17 cellular contexts compared by ENCODE assay signal in genomic region chr12:52362118-52362726, GRCh38. TPM values are rescaled to one million over a fixed set of nuclear protein-coding genes. Genes with fewer than 3 reads are reported as not detected.
DNase-seq lines count a peak whose midpoint lies in the region; ATAC-seq, FAIRE-seq and TF ChIP-seq lines count a peak whose summit lies in the region.
"Had no signal": no experiment of that assay in that cellular context is flagged by ENCODE, and none has a peak within 500 bp of the region (broad histone marks: within the 10 kb centered on the region; RNA-seq: fewer than 3 reads in every experiment).

No MANE protein-coding gene starts in this region.

- no peak overlapping the region for H3K4me3 Mint-ChIP-seq in endodermal cell
- H3K4me3 Mint-ChIP-seq: CD4-positive, alpha-beta T cell; dendritic cell treated with granulocyte-macrophage colony-stimulating factor and Interleukin-4, amounts not matched to agents 40 ng/mL and 50 ng/mL, for 4 days had no signal

- no peak for FAIRE-seq in HepG2 (lab: Jason Lieb, UNC)

- POLR2A ChIA-PET in HepG2 (lab: Yijun Ruan, JAX): no interaction called here

- H3K27me3 ChIP-seq in HepG2 (ENCODE audit: control insufficient read depth in 1 of 2, insufficient read depth in 2 of 2, low read length in 2 of 2) (peaks cover 4 to 27% of the 10 kb centered on the region in 2 experiments; a peak in 4 of 5 replicates), right lobe of liver (no peaks in the 10 kb centered on the region), endodermal cell (ENCODE audit: control insufficient read depth, insufficient read depth, low read length, poor library complexity, severe bottlenecking) (peaks cover 1% of the 10 kb centered on the region)

- H3K36me3 ChIP-seq in HepG2 (replicated peaks in 1 of 2; ENCODE audit: control insufficient read depth in 1 of 2, insufficient read depth in 2 of 2, low read length in 2 of 2): no peaks in the 10 kb centered on the region
- no peaks in the 10 kb centered on the region for H3K36me3 ChIP-seq in right lobe of liver
- no peaks in the 10 kb centered on the region for H3K36me3 ChIP-seq in endodermal cell (ENCODE audit: control insufficient read depth, insufficient read depth, low read length)
- H3K36me3 ChIP-seq: heart right ventricle, prostate gland had no signal

- ATAC-seq in HepG2 (peak; percentile 24; the same call in 1 of the 3 replicates), right lobe of liver (no peak), GM18870 (IDR thresholded peaks at IDR 0.05; ENCODE audit: unreplicated experiment) (no peak)
- ATAC-seq: activated CD4-positive, CD25-positive, alpha-beta regulatory T cell treated with anti-CD3 and anti-CD28 coated beads, Interleukin-2, amount 50 U/mL, for 24 hours; heart right ventricle had no signal

- H3K4me1 Mint-ChIP-seq in endodermal cell: no peaks in the 10 kb centered on the region

- no peak for DNase-seq in HepG2 (ENCODE audit: low spot score)
- no peak for DNase-seq in right lobe of liver
- DNase-seq in NB4 (ENCODE audit: low read depth): peak; percentile 13
- DNase-seq in endodermal cell: peak; percentile 87
- DNase-seq in stimulated activated CD8-positive, alpha-beta memory T cell treated with anti-CD3 and anti-CD28 coated beads, Interleukin-4, amount 100 ng/mL, for 48 hours: peak; percentile 36
- DNase-seq in NCI-H2196 treated with DMSO at 0.1 percent for 48 hours (lab: John Stamatoyannopoulos, UW; ENCODE audit: unreplicated experiment): no peak
- DNase-seq in AG20443 (ENCODE audit: low spot score): no peak
- DNase-seq: heart right ventricle, IMR-90, SHP77 treated with DMSO at 0.1 percent for 48 hours had no signal

- H3K9ac ChIP-seq in HepG2 (ENCODE audit: insufficient read depth, low read depth, low read length) (no peak overlapping the region), endodermal cell (ENCODE audit: extremely low read depth, low read length, poor library complexity, severe bottlenecking) (no peak overlapping the region)

- BruUV-seq in HepG2 (replicated peaks; lab: Mats Ljungman, UMichigan): no TSS peak

- CTCF ChIA-PET in HepG2 (lab: Yijun Ruan, JAX; ENCODE audit: low intra/inter-chr PET ratio, low total read pairs): no interaction called here

- no peak overlapping the region for H2AFZ ChIP-seq in HepG2 (ENCODE audit: low read length)

- TF ChIP-seq CTCF in HepG2 (CRISPR knock-in tag; IDR thresholded peaks at IDR 0.05): 0 out of 2 replicates have a peak, but pooled peaks have one; percentile 20
- peak in 1 of 4 donors; percentile 12 for TF ChIP-seq CTCF in right lobe of liver (IDR thresholded peaks at IDR 0.05)
- peak; percentile 66 for TF ChIP-seq CTCF in NB4 (IDR thresholded peaks at IDR 0.05; ENCODE audit: low read depth, low read length)
- peak; percentile 76 for TF ChIP-seq CTCF in endodermal cell (conservative IDR thresholded peaks at IDR 0.05)

- no peaks in the 10 kb centered on the region for H3K9me3 Mint-ChIP-seq in endodermal cell
- H3K9me3 Mint-ChIP-seq: CD4-positive, alpha-beta T cell; dendritic cell treated with granulocyte-macrophage colony-stimulating factor and Interleukin-4, amounts not matched to agents 40 ng/mL and 50 ng/mL, for 4 days had no signal

- H3K4me2 ChIP-seq in HepG2 (ENCODE audit: low read depth, low read length): no peak overlapping the region

- TF ChIP-seq EP300 in HepG2 (IDR thresholded peaks at IDR 0.05; ENCODE audit: low read depth in 2 of 2, low read length in 2 of 2) (no peak), HepG2 (CRISPR knock-in tag; IDR thresholded peaks at IDR 0.05; ENCODE audit: borderline replicate concordance) (no peak)

- H4K20me1 ChIP-seq in HepG2 (ENCODE audit: insufficient read depth, low read length): no peaks in the 10 kb centered on the region

- in situ Hi-C loops in HepG2 (cut with HindIII; ENCODE audit: extremely low pct_ligation_motif_present, low pct_unique_long_range_greater_than_20kb): no loop called here

- H3K4me1 ChIP-seq in HepG2 (ENCODE audit: insufficient read depth, low read length) (peaks cover 5% of the 10 kb centered on the region; the same call in 1 of the 2 replicates), right lobe of liver (peaks cover 0 to 8% (median 0%) of the 10 kb centered on the region in 4 donors), endodermal cell (ENCODE audit: control insufficient read depth, insufficient read depth, low read length) (no peaks in the 10 kb centered on the region)
- H3K4me1 ChIP-seq: heart right ventricle, prostate gland had no signal

- no peaks in the 10 kb centered on the region for H3K9me3 ChIP-seq in HepG2 (ENCODE audit: low read length)
- H3K9me3 ChIP-seq in right lobe of liver: no peaks in the 10 kb centered on the region
- no peaks in the 10 kb centered on the region for H3K9me3 ChIP-seq in endodermal cell (ENCODE audit: control insufficient read depth, low read length)
- H3K9me3 ChIP-seq: heart right ventricle, prostate gland had no signal

- H3K79me2 ChIP-seq in HepG2 (ENCODE audit: insufficient read depth, low read length): no peaks in the 10 kb centered on the region

- TF ChIP-seq RAD21 in HepG2 (CRISPR knock-in tag; IDR thresholded peaks at IDR 0.05): no peak

- WGBS in HepG2 (ENCODE audit: low lambda C conversion rate): 4% methylated on average over 5 of the region's 11 CpGs
- WGBS in right lobe of liver (ENCODE audit: insufficient coverage, low coverage, low lambda C conversion rate, missing lambda C conversion rate): 73% methylated on average over 2 of the region's 11 CpGs
- 86 to 87% methylated on average over 10 to 11 of the region's 11 CpGs for WGBS in endodermal cell (ENCODE audit: insufficient coverage in 1 of 2, insufficient read length in 1 of 2), 2 experiments

- intact Hi-C loops in HepG2 (cut with micrococcal nuclease; ENCODE audit: unreplicated experiment) (no loop called here), right lobe of liver (cut with DNase I) (loop anchor here in 1 of 2 donors (10.0 kb wide), 1 partner anchor 513 kb away; no protein-coding TSS in a partner anchor)

- H3K36me3 Mint-ChIP-seq in endodermal cell (ENCODE audit: low read depth): no peaks in the 10 kb centered on the region

- H3K27ac ChIP-seq in HepG2 (ENCODE audit: extremely low read length, insufficient read depth, low read length) (no peak overlapping the region), right lobe of liver (no peak overlapping the region), endodermal cell (ENCODE audit: low read depth, low read length) (no peak overlapping the region)
- H3K27ac ChIP-seq: heart right ventricle, prostate gland had no signal

- TF ChIP-seq POLR2A in HepG2 (IDR thresholded peaks at IDR 0.05; ENCODE audit: insufficient read depth in 1 of 2, low read depth in 2 of 2, low read length in 2 of 2): no peak
- no peak for TF ChIP-seq POLR2A in right lobe of liver (IDR thresholded peaks at IDR 0.05)
- no peak for TF ChIP-seq POLR2A in NB4 (IDR thresholded peaks at IDR 0.05; ENCODE audit: extremely low read depth, insufficient read length)

- peaks cover 8% of the 10 kb centered on the region for H3K27me3 Mint-ChIP-seq in endodermal cell (ENCODE audit: insufficient read depth)
- H3K27me3 Mint-ChIP-seq: CD4-positive, alpha-beta T cell had no signal

- H3K27ac Mint-ChIP-seq in endodermal cell: no peak overlapping the region
- H3K27ac Mint-ChIP-seq: CD4-positive, alpha-beta T cell; dendritic cell treated with granulocyte-macrophage colony-stimulating factor and Interleukin-4, amounts not matched to agents 40 ng/mL and 50 ng/mL, for 4 days had no signal

- no peak overlapping the region for H3K4me3 ChIP-seq in HepG2 (replicated peaks in 1 of 3; ENCODE audit: insufficient read depth in 1 of 3, low read depth in 2 of 3, low read length in 3 of 3)
- no peak overlapping the region for H3K4me3 ChIP-seq in right lobe of liver
- no peak overlapping the region for H3K4me3 ChIP-seq in NB4 (ENCODE audit: low read depth, low read length)
- no peak overlapping the region for H3K4me3 ChIP-seq in endodermal cell (ENCODE audit: low read length)
- H3K4me3 ChIP-seq: heart right ventricle, prostate gland had no signal

RNA-seq across cellular contexts. Expression of gene KRT85, which starts 5.1 kb away (rescaled TPM):
- total RNA-seq in HepG2 (2016; rRNA removed; fragmentation: Illumina TruSeq; extraction: Trizol) (not detected in 2 replicates), right lobe of liver (not detected), endodermal cell (not detected)
- total RNA-seq in HepG2 (2016; cell fraction: cytosol; rRNA removed; fragmentation: Illumina TruSeq; extraction: Trizol; ENCODE audit: low read depth): not detected in 2 replicates
- total RNA-seq in HepG2 (2016; cell fraction: insoluble cytoplasmic fraction; rRNA removed; fragmentation: Illumina TruSeq; extraction: Trizol): not detected in 2 replicates
- total RNA-seq in HepG2 (2016; cell fraction: membrane; rRNA removed; fragmentation: Illumina TruSeq; extraction: Trizol): not detected in 2 replicates
- total RNA-seq in HepG2 (2016; cell fraction: nucleus; rRNA removed; fragmentation: Illumina TruSeq; extraction: Trizol): not detected in 2 replicates
- polyA plus RNA-seq in HepG2 (2011; rRNA removed): not detected in 2 replicates
- polyA plus RNA-seq in HepG2 (2011; cell fraction: cytosol; rRNA removed): not detected in 2 replicates
- polyA plus RNA-seq in HepG2 (2011; cell fraction: nucleus; rRNA removed): not detected in 2 replicates
- not detected in 2 replicates for polyA plus RNA-seq in HepG2 (2012)
- not detected in 2 replicates for polyA plus RNA-seq in HepG2 (2016; cell fraction: cytosol; fragmentation: Illumina TruSeq; extraction: Trizol; ENCODE audit: low read depth)
- not detected in 2 replicates for polyA plus RNA-seq in HepG2 (2016; cell fraction: insoluble cytoplasmic fraction; fragmentation: Illumina TruSeq; extraction: Trizol; ENCODE audit: low read depth)
- polyA plus RNA-seq in HepG2 (2016; cell fraction: membrane; fragmentation: Illumina TruSeq; extraction: Trizol; ENCODE audit: low read depth): not detected in 2 replicates
- not detected in 2 replicates for polyA plus RNA-seq in HepG2 (2016; cell fraction: nucleus; fragmentation: Illumina TruSeq; extraction: Trizol; ENCODE audit: insufficient read depth, low read depth)
- not detected in 2 replicates for polyA minus RNA-seq in HepG2 (2011; rRNA and poly(A)+ RNA removed; ENCODE audit: low replicate concordance)
- not detected in 2 replicates for polyA minus RNA-seq in HepG2 (2011; cell fraction: cytosol; rRNA and poly(A)+ RNA removed)
- not detected in 2 replicates for polyA minus RNA-seq in HepG2 (2011; cell fraction: nucleus; rRNA and poly(A)+ RNA removed)
- polyA plus RNA-seq in endodermal cell (2013, experiment 1 of 2): not detected
- not detected for polyA plus RNA-seq in endodermal cell (2013, experiment 2 of 2)
- total RNA-seq: CD4-positive, alpha-beta T cell; heart right ventricle; IMR-90; lung microvascular endothelial cell; prostate gland; temporal lobe had no signal
- polyA plus RNA-seq: heart right ventricle, IMR-90 had no signal

RNA-seq across cellular contexts. Expression of gene KRT84, which starts 23.2 kb away (rescaled TPM):
- not detected in 2 replicates for total RNA-seq in HepG2 (2016; rRNA removed; fragmentation: Illumina TruSeq; extraction: Trizol)
- not detected in 2 replicates for total RNA-seq in HepG2 (2016; cell fraction: cytosol; rRNA removed; fragmentation: Illumina TruSeq; extraction: Trizol; ENCODE audit: low read depth)
- total RNA-seq in HepG2 (2016; cell fraction: insoluble cytoplasmic fraction; rRNA removed; fragmentation: Illumina TruSeq; extraction: Trizol): not detected in 2 replicates
- total RNA-seq in HepG2 (2016; cell fraction: membrane; rRNA removed; fragmentation: Illumina TruSeq; extraction: Trizol): not detected in 2 replicates
- not detected in 2 replicates for total RNA-seq in HepG2 (2016; cell fraction: nucleus; rRNA removed; fragmentation: Illumina TruSeq; extraction: Trizol)
- not detected in 2 replicates for polyA plus RNA-seq in HepG2 (2011; rRNA removed)
- not detected in 2 replicates for polyA plus RNA-seq in HepG2 (2011; cell fraction: cytosol; rRNA removed)
- polyA plus RNA-seq in HepG2 (2011; cell fraction: nucleus; rRNA removed): not detected in 2 replicates
- not detected in 2 replicates for polyA plus RNA-seq in HepG2 (2012)
- polyA plus RNA-seq in HepG2 (2016; cell fraction: cytosol; fragmentation: Illumina TruSeq; extraction: Trizol; ENCODE audit: low read depth): not detected in 2 replicates
- polyA plus RNA-seq in HepG2 (2016; cell fraction: insoluble cytoplasmic fraction; fragmentation: Illumina TruSeq; extraction: Trizol; ENCODE audit: low read depth): not detected in 2 replicates
- not detected in 2 replicates for polyA plus RNA-seq in HepG2 (2016; cell fraction: membrane; fragmentation: Illumina TruSeq; extraction: Trizol; ENCODE audit: low read depth)
- not detected in 2 replicates for polyA plus RNA-seq in HepG2 (2016; cell fraction: nucleus; fragmentation: Illumina TruSeq; extraction: Trizol; ENCODE audit: insufficient read depth, low read depth)
- not detected in 2 replicates for polyA minus RNA-seq in HepG2 (2011; rRNA and poly(A)+ RNA removed; ENCODE audit: low replicate concordance)
- not detected in 2 replicates for polyA minus RNA-seq in HepG2 (2011; cell fraction: cytosol; rRNA and poly(A)+ RNA removed)
- not detected in 2 replicates for polyA minus RNA-seq in HepG2 (2011; cell fraction: nucleus; rRNA and poly(A)+ RNA removed)
- not detected for total RNA-seq in right lobe of liver
- total RNA-seq in endodermal cell: not detected
- not detected for polyA plus RNA-seq in endodermal cell (2013, experiment 1 of 2)
- not detected for polyA plus RNA-seq in endodermal cell (2013, experiment 2 of 2)
- total RNA-seq: CD4-positive, alpha-beta T cell; heart right ventricle; IMR-90; lung microvascular endothelial cell; prostate gland; temporal lobe had no signal
- polyA plus RNA-seq: heart right ventricle, IMR-90 had no signal

RNA-seq across cellular contexts. Expression of gene KRT83, which starts 41.0 kb away (rescaled TPM):
- not detected in 2 replicates for total RNA-seq in HepG2 (2016; rRNA removed; fragmentation: Illumina TruSeq; extraction: Trizol)
- not detected in 2 replicates for total RNA-seq in HepG2 (2016; cell fraction: cytosol; rRNA removed; fragmentation: Illumina TruSeq; extraction: Trizol; ENCODE audit: low read depth)
- not detected in 2 replicates for total RNA-seq in HepG2 (2016; cell fraction: insoluble cytoplasmic fraction; rRNA removed; fragmentation: Illumina TruSeq; extraction: Trizol)
- not detected in 2 replicates for total RNA-seq in HepG2 (2016; cell fraction: membrane; rRNA removed; fragmentation: Illumina TruSeq; extraction: Trizol)
- not detected in 2 replicates for total RNA-seq in HepG2 (2016; cell fraction: nucleus; rRNA removed; fragmentation: Illumina TruSeq; extraction: Trizol)
- polyA plus RNA-seq in HepG2 (2011; rRNA removed): not detected in 2 replicates
- not detected in 2 replicates for polyA plus RNA-seq in HepG2 (2011; cell fraction: cytosol; rRNA removed)
- polyA plus RNA-seq in HepG2 (2011; cell fraction: nucleus; rRNA removed): not detected in 2 replicates
- not detected in 2 replicates for polyA plus RNA-seq in HepG2 (2012)
- polyA plus RNA-seq in HepG2 (2016; cell fraction: cytosol; fragmentation: Illumina TruSeq; extraction: Trizol; ENCODE audit: low read depth): not detected in 2 replicates
- not detected in 2 replicates for polyA plus RNA-seq in HepG2 (2016; cell fraction: insoluble cytoplasmic fraction; fragmentation: Illumina TruSeq; extraction: Trizol; ENCODE audit: low read depth)
- polyA plus RNA-seq in HepG2 (2016; cell fraction: membrane; fragmentation: Illumina TruSeq; extraction: Trizol; ENCODE audit: low read depth): not detected in 2 replicates
- not detected in 2 replicates for polyA plus RNA-seq in HepG2 (2016; cell fraction: nucleus; fragmentation: Illumina TruSeq; extraction: Trizol; ENCODE audit: insufficient read depth, low read depth)
- 0.98 TPM in 1 of 2 replicates, not detected in the other for polyA minus RNA-seq in HepG2 (2011; rRNA and poly(A)+ RNA removed; ENCODE audit: low replicate concordance)
- polyA minus RNA-seq in HepG2 (2011; cell fraction: cytosol; rRNA and poly(A)+ RNA removed): not detected in 2 replicates
- not detected in 2 replicates for polyA minus RNA-seq in HepG2 (2011; cell fraction: nucleus; rRNA and poly(A)+ RNA removed)
- not detected for total RNA-seq in right lobe of liver
- not detected for total RNA-seq in endodermal cell
- not detected for polyA plus RNA-seq in endodermal cell (2013, experiment 1 of 2)
- polyA plus RNA-seq in endodermal cell (2013, experiment 2 of 2): not detected
- total RNA-seq: CD4-positive, alpha-beta T cell; heart right ventricle; IMR-90; lung microvascular endothelial cell; temporal lobe had no signal
- polyA plus RNA-seq: heart right ventricle, IMR-90 had no signal

RNA-seq across cellular contexts. Expression of gene KRT82, which starts 43.9 kb away (rescaled TPM):
- not detected in 2 replicates for total RNA-seq in HepG2 (2016; rRNA removed; fragmentation: Illumina TruSeq; extraction: Trizol)
- not detected in 2 replicates for total RNA-seq in HepG2 (2016; cell fraction: cytosol; rRNA removed; fragmentation: Illumina TruSeq; extraction: Trizol; ENCODE audit: low read depth)
- total RNA-seq in HepG2 (2016; cell fraction: insoluble cytoplasmic fraction; rRNA removed; fragmentation: Illumina TruSeq; extraction: Trizol): not detected in 2 replicates
- total RNA-seq in HepG2 (2016; cell fraction: membrane; rRNA removed; fragmentation: Illumina TruSeq; extraction: Trizol): not detected in 2 replicates
- total RNA-seq in HepG2 (2016; cell fraction: nucleus; rRNA removed; fragmentation: Illumina TruSeq; extraction: Trizol): not detected in 2 replicates
- not detected in 2 replicates for polyA plus RNA-seq in HepG2 (2011; rRNA removed)
- polyA plus RNA-seq in HepG2 (2011; cell fraction: cytosol; rRNA removed): not detected in 2 replicates
- not detected in 2 replicates for polyA plus RNA-seq in HepG2 (2011; cell fraction: nucleus; rRNA removed)
- polyA plus RNA-seq in HepG2 (2012): not detected in 2 replicates
- polyA plus RNA-seq in HepG2 (2016; cell fraction: cytosol; fragmentation: Illumina TruSeq; extraction: Trizol; ENCODE audit: low read depth): not detected in 2 replicates
- not detected in 2 replicates for polyA plus RNA-seq in HepG2 (2016; cell fraction: insoluble cytoplasmic fraction; fragmentation: Illumina TruSeq; extraction: Trizol; ENCODE audit: low read depth)
- not detected in 2 replicates for polyA plus RNA-seq in HepG2 (2016; cell fraction: membrane; fragmentation: Illumina TruSeq; extraction: Trizol; ENCODE audit: low read depth)
- polyA plus RNA-seq in HepG2 (2016; cell fraction: nucleus; fragmentation: Illumina TruSeq; extraction: Trizol; ENCODE audit: insufficient read depth, low read depth): not detected in 2 replicates
- not detected in 2 replicates for polyA minus RNA-seq in HepG2 (2011; rRNA and poly(A)+ RNA removed; ENCODE audit: low replicate concordance)
- polyA minus RNA-seq in HepG2 (2011; cell fraction: cytosol; rRNA and poly(A)+ RNA removed): not detected in 2 replicates
- not detected in 2 replicates for polyA minus RNA-seq in HepG2 (2011; cell fraction: nucleus; rRNA and poly(A)+ RNA removed)
- not detected for total RNA-seq in right lobe of liver
- total RNA-seq in endodermal cell: not detected
- not detected for polyA plus RNA-seq in endodermal cell (2013, experiment 1 of 2)
- polyA plus RNA-seq in endodermal cell (2013, experiment 2 of 2): not detected
- total RNA-seq: CD4-positive, alpha-beta T cell; heart right ventricle; IMR-90; lung microvascular endothelial cell; prostate gland; temporal lobe had no signal
- polyA plus RNA-seq: heart right ventricle, IMR-90 had no signal

Comparison
In these comparisons a context has a peak if more than half of its experiments do, and no peak if none do; other contexts are left out.
1. DNase-seq: peak in NB4 (single experiment), endodermal cell (single experiment) and stimulated activated CD8-positive, alpha-beta memory T cell treated with anti-CD3 and anti-CD28 coated beads, Interleukin-4, amount 100 ng/mL, for 48 hours (single experiment); none in HepG2 (single experiment), right lobe of liver (0 of 3), NCI-H2196 treated with DMSO at 0.1 percent for 48 hours (single experiment) and AG20443 (single experiment).